In the genomic region with DNA sequence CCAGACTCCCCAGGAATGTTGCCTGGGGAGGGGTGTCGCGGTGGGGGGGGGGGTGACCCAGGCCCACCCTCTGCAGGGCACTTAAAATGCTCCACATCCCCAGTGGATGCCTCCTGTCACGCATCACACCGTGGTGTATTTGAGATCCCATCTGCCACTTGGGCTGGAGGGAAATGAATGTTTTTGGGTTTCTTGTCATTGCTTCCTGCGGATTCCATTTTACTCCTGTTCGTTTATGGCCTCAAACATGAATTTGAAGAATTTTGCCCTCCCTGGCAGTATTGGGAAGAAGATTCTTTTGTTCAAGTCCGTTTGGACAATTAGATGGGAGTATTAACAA, we compare ENCODE assay signal across 8 cellular contexts. TPM values are rescaled to one million over a fixed set of nuclear protein-coding genes. Genes with fewer than 3 reads are reported as not detected.
DNase-seq lines count a peak whose midpoint lies in the region; ATAC-seq, FAIRE-seq and TF ChIP-seq lines count a peak whose summit lies in the region.

No MANE protein-coding gene starts in this region.

- ATAC-seq in A549: peak in 1 of 2 experiments; percentile 16; a peak in 3 of 6 replicates
- ATAC-seq in GM18909 (IDR thresholded peaks at IDR 0.05; ENCODE audit: poor library complexity, unreplicated experiment): peak; percentile 0
- ATAC-seq in HG03095 (IDR thresholded peaks at IDR 0.05; ENCODE audit: unreplicated experiment): no peak

- H3K9me3 Mint-ChIP-seq in nephron: peaks cover 4% of the 10 kb centered on the region

- peak overlapping the region; percentile 73 to 85 (median 84) for H3K4me3 Mint-ChIP-seq in nephron

- TF ChIP-seq CTCF in A549 (IDR thresholded peaks at IDR 0.05): no peak
- TF ChIP-seq CTCF in LNCaP clone FGC (IDR thresholded peaks at IDR 0.05; ENCODE audit: control insufficient read depth, extremely low read depth, insufficient read depth): no peak
- no peak for TF ChIP-seq CTCF in coronary artery (IDR thresholded peaks at IDR 0.05)
- peak in 1 of 3 experiments; percentile 3 for TF ChIP-seq CTCF in nephron (IDR thresholded peaks at IDR 0.05; ENCODE audit: unreplicated experiment in 3 of 3)

- H3K4me3 ChIP-seq in A549 (peak overlapping the region; percentile 61), LNCaP clone FGC (ENCODE audit: low read depth, low read length) (peak overlapping the region; percentile 48), coronary artery (peak overlapping the region; percentile 92)

- TF ChIP-seq RAD21 in A549 (conservative IDR thresholded peaks at IDR 0.05 in 1 of 2, IDR thresholded peaks at IDR 0.05 in 1 of 2): no peak

- TF ChIP-seq POLR2A in A549 (IDR thresholded peaks at IDR 0.05; ENCODE audit: low read length): no peak

- no peaks in the 10 kb centered on the region for H3K9me3 ChIP-seq in A549

- H3K27ac Mint-ChIP-seq in nephron: peak overlapping the region; percentile 19 to 46 (median 32)

- CTCF ChIA-PET in A549 (lab: Yijun Ruan, JAX): no interaction called here

- peaks cover 44% of the 10 kb centered on the region for H3K36me3 Mint-ChIP-seq in nephron (ENCODE audit: low read depth)

- no peak for DNase-seq in A549 (ENCODE audit: low read depth in 1 of 2, low spot score in 1 of 2)
- no peak for DNase-seq in LNCaP clone FGC (ENCODE audit: low read depth)
- no peak for DNase-seq in coronary artery (ENCODE audit: low spot score)
- DNase-seq in NCI-H2107 (lab: John Stamatoyannopoulos, UW): no peak
- no peak for DNase-seq in GOT3 (lab: John Stamatoyannopoulos, UW)

- H3K4me2 ChIP-seq in A549: peak overlapping the region; percentile 91

- H3K4me1 ChIP-seq in A549: 0 out of 3 replicates have a peak, but pooled peaks cover 4% of the 10 kb centered on the region

- no peak for FAIRE-seq in A549 (lab: Jason Lieb, UNC)

- peaks cover 6% of the 10 kb centered on the region for H3K4me1 Mint-ChIP-seq in nephron

- H3K27ac ChIP-seq in A549 (peak overlapping the region; percentile 76 to 96), coronary artery (no peak overlapping the region)

- WGBS in A549 (ENCODE audit: missing lambda C conversion rate): 90% methylated on average over 5 of the region's 7 CpGs

- POLR2A ChIA-PET in A549 (lab: Yijun Ruan, JAX): no interaction called here

- TF ChIP-seq EP300 in A549 (IDR thresholded peaks at IDR 0.05): no peak

- no peaks in the 10 kb centered on the region for H3K27me3 Mint-ChIP-seq in nephron (ENCODE audit: low read depth)

TF ChIP-seq in A549, 52 proteins besides CTCF, POLR2A, EP300 and RAD21:
- no peak for TF ChIP-seq MAFK (IDR thresholded peaks at IDR 0.05; ENCODE audit: partially characterized antibody)
- no peak for TF ChIP-seq MAZ (IDR thresholded peaks at IDR 0.05; ENCODE audit: borderline replicate concordance, low read depth, low read length)
- TF ChIP-seq, protein P1, sequence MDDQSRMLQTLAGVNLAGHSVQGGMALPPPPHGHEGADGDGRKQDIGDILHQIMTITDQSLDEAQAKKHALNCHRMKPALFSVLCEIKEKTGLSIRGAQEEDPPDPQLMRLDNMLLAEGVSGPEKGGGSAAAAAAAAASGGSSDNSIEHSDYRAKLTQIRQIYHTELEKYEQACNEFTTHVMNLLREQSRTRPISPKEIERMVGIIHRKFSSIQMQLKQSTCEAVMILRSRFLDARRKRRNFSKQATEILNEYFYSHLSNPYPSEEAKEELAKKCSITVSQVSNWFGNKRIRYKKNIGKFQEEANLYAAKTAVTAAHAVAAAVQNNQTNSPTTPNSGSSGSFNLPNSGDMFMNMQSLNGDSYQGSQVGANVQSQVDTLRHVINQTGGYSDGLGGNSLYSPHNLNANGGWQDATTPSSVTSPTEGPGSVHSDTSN (IDR thresholded peaks at IDR 0.05): no peak
- no peak for TF ChIP-seq CBX2 (IDR thresholded peaks at IDR 0.05; ENCODE audit: borderline replicate concordance, low read depth)
- no peak for TF ChIP-seq CHD4 (IDR thresholded peaks at IDR 0.05; ENCODE audit: borderline replicate concordance)
- TF ChIP-seq CEBPB (IDR thresholded peaks at IDR 0.05): no peak
- no peak for TF ChIP-seq KDM1A (IDR thresholded peaks at IDR 0.05; ENCODE audit: low read depth)
- TF ChIP-seq GATA3 (IDR thresholded peaks at IDR 0.05; ENCODE audit: borderline replicate concordance): no peak
- TF ChIP-seq FOSB (CRISPR knock-in tag; IDR thresholded peaks at IDR 0.05): no peak
- no peak for TF ChIP-seq ZSCAN20 (CRISPR knock-in tag; IDR thresholded peaks at IDR 0.05)
- TF ChIP-seq, protein P2, sequence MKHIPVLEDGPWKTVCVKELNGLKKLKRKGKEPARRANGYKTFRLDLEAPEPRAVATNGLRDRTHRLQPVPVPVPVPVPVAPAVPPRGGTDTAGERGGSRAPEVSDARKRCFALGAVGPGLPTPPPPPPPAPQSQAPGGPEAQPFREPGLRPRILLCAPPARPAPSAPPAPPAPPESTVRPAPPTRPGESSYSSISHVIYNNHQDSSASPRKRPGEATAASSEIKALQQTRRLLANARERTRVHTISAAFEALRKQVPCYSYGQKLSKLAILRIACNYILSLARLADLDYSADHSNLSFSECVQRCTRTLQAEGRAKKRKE (CRISPR knock-in tag; IDR thresholded peaks at IDR 0.05; ENCODE audit: low read depth): no peak

RNA-seq across cellular contexts. Expression of a gene that starts 0.5 kb away (rescaled TPM):
- 5.2 and 6.4 TPM in 2 replicates for polyA plus RNA-seq in A549 (2011; rRNA removed)
- polyA plus RNA-seq in A549 (2012; cell fraction: cytosol; rRNA removed): 5.4 and 5.5 TPM in 2 replicates
- 8.8 and 11.9 TPM in 2 replicates for polyA plus RNA-seq in A549 (2012; cell fraction: nucleus; rRNA removed)
- 4.5 to 4.7 TPM (median 4.5 TPM) in 3 replicates for polyA plus RNA-seq in A549 (2017; fragmentation: RNase III; extraction: RNeasy Plus Mini Kit Qiagen cat#74134 plus additional on column Dnase treatment)
- 7.5 and 8.0 TPM in 2 replicates for polyA minus RNA-seq in A549 (2011; rRNA and poly(A)+ RNA removed)

RNA-seq across cellular contexts. Expression of a gene that starts 38.2 kb away (rescaled TPM):
- 0.49 and 0.93 TPM in 2 replicates for polyA plus RNA-seq in A549 (2011; rRNA removed)
- 0.48 and 0.62 TPM in 2 replicates for polyA plus RNA-seq in A549 (2012; cell fraction: cytosol; rRNA removed)
- 2.5 and 4.1 TPM in 2 replicates for polyA plus RNA-seq in A549 (2012; cell fraction: nucleus; rRNA removed)
- 0.31 TPM in 1 of 3 replicates, not detected in the others for polyA plus RNA-seq in A549 (2017; fragmentation: RNase III; extraction: RNeasy Plus Mini Kit Qiagen cat#74134 plus additional on column Dnase treatment)
- polyA minus RNA-seq in A549 (2011; rRNA and poly(A)+ RNA removed): 0.63 TPM in 1 of 2 replicates, not detected in the other

Comparison
In these comparisons a context has a peak if more than half of its experiments do, and no peak if none do; other contexts are left out.
1. H3K27ac ChIP-seq: peak in A549 (2 of 2); none in coronary artery (0 of 2).
2. Peak in every context shown above with its lines, with median percentiles within 50 percentile points of each other: H3K4me3 ChIP-seq.